In the genomic region with DNA sequence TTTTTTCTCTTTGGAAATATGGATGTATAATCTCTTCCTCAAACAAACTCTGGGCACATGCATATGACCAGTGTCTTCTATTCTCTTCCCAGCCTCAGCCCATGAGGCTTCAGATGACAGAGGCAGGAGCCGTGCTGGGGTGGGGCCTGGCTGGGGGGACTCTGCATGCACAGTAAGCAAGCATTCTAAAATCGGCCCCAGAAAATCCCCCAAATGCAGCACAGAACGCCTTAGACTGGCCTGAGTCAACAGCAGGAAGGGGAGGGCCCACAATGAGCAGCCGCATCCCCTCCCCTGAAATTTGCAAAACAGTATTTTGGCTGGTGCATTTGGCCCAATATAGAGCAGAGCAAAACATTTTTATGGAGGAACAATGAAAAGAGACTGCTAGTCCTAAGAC, we compare ENCODE assay signal across 8 cellular contexts. TPM values are rescaled to one million over a fixed set of nuclear protein-coding genes. Genes with fewer than 3 reads are reported as not detected.
DNase-seq lines count a peak whose midpoint lies in the region; ATAC-seq, FAIRE-seq and TF ChIP-seq lines count a peak whose summit lies in the region.

No MANE protein-coding gene starts in this region.

- peaks cover 96% of the 10 kb centered on the region for H3K79me2 ChIP-seq in DOHH2 (ENCODE audit: control insufficient read depth, low read length)

- peaks cover 99% of the 10 kb centered on the region for H3K4me1 ChIP-seq in DOHH2 (ENCODE audit: control insufficient read depth, low read length)
- peaks cover 50 to 86% of the 10 kb centered on the region in 2 donors for H3K4me1 ChIP-seq in naive thymus-derived CD4-positive, alpha-beta T cell (ENCODE audit: control insufficient read depth in 2 of 2, insufficient read depth in 2 of 2, low read length in 2 of 2)

- no peaks in the 10 kb centered on the region for H3K27me3 ChIP-seq in DOHH2 (ENCODE audit: control insufficient read depth, low read length)
- no peaks in the 10 kb centered on the region for H3K27me3 ChIP-seq in naive thymus-derived CD4-positive, alpha-beta T cell (ENCODE audit: control insufficient read depth in 2 of 2, insufficient read depth in 2 of 2, low read length in 2 of 2)

- TF ChIP-seq CTCF in DOHH2 (IDR thresholded peaks at IDR 0.05; ENCODE audit: low read depth, low read length, poor library complexity, severe bottlenecking): no peak
- TF ChIP-seq CTCF in mesothelial cell of epicardium (IDR thresholded peaks at IDR 0.05; ENCODE audit: unreplicated experiment): no peak
- no peak for TF ChIP-seq CTCF in nephron progenitor cell (IDR thresholded peaks at IDR 0.05)

- H3K36me3 ChIP-seq in DOHH2 (ENCODE audit: control insufficient read depth, low read length): peaks cover 87% of the 10 kb centered on the region
- H3K36me3 ChIP-seq in naive thymus-derived CD4-positive, alpha-beta T cell (ENCODE audit: control insufficient read depth in 2 of 3, insufficient read depth in 3 of 3, low read length in 3 of 3): peaks cover under 1 to 37% (median 7%) of the 10 kb centered on the region in 3 experiments

- no peaks in the 10 kb centered on the region for H3K9me2 ChIP-seq in DOHH2 (replicated peaks; ENCODE audit: control insufficient read depth, low read length)

- peak; percentile 59 for ATAC-seq in HG03095 (IDR thresholded peaks at IDR 0.05; ENCODE audit: unreplicated experiment)
- peak; percentile 74 for ATAC-seq in naive thymus-derived CD4-positive, alpha-beta T cell

- H3K4me2 ChIP-seq in DOHH2 (ENCODE audit: low read length): peak overlapping the region; percentile 82

- H3K4me3 ChIP-seq in DOHH2 (ENCODE audit: low read length): peak overlapping the region; percentile 68
- H3K4me3 ChIP-seq in naive thymus-derived CD4-positive, alpha-beta T cell (ENCODE audit: low read length): peak overlapping the region; percentile 16

- peaks cover 76 to 100% (median 97%) of the 10 kb centered on the region in 7 donors for H3K4me1 Mint-ChIP-seq in naive thymus-derived CD4-positive, alpha-beta T cell
- peaks cover 25% of the 10 kb centered on the region for H3K4me1 Mint-ChIP-seq in mesothelial cell of epicardium
- peaks cover 38% of the 10 kb centered on the region for H3K4me1 Mint-ChIP-seq in nephron progenitor cell

- POLR2A ChIA-PET in naive thymus-derived CD4-positive, alpha-beta T cell (lab: Charles Lee): interaction anchor here (1.2 to 3.4 kb wide), 4 partner anchors 13 to 58 kb away, joined by 3 to 19 read pairs (median 8); no protein-coding TSS in a partner anchor

- no peaks in the 10 kb centered on the region; the same call in 1 of the 2 replicates for H4K20me1 ChIP-seq in DOHH2 (ENCODE audit: control insufficient read depth, insufficient read depth, low read depth, low read length)

- peak overlapping the region; percentile 84 to 100 (median 99) for H3K27ac Mint-ChIP-seq in naive thymus-derived CD4-positive, alpha-beta T cell
- H3K27ac Mint-ChIP-seq in mesothelial cell of epicardium (no peak overlapping the region), nephron progenitor cell (no peak overlapping the region)

- no peak for FAIRE-seq in H54 (lab: Jason Lieb, UNC)

- H3F3A ChIP-seq in DOHH2 (ENCODE audit: control insufficient read depth, insufficient read depth): peaks cover 10% of the 10 kb centered on the region

- TF ChIP-seq POLR2A in H54 (IDR thresholded peaks at IDR 0.05; ENCODE audit: low read depth, low read length): no peak

- CTCF ChIA-PET in naive thymus-derived CD4-positive, alpha-beta T cell (lab: Charles Lee): interaction anchor here (1.3 kb wide), 1 partner anchor 10 kb away, joined by 6 read pairs; no protein-coding TSS in a partner anchor

- H3K36me3 Mint-ChIP-seq in naive thymus-derived CD4-positive, alpha-beta T cell: peaks cover 11 to 38% (median 13%) of the 10 kb centered on the region in 5 donors
- H3K36me3 Mint-ChIP-seq in mesothelial cell of epicardium (no peaks in the 10 kb centered on the region), nephron progenitor cell (ENCODE audit: low read depth) (no peaks in the 10 kb centered on the region)

- intact Hi-C loops in naive thymus-derived CD4-positive, alpha-beta T cell (cut with micrococcal nuclease): loop anchor here (1.0 kb wide), 2 partner anchors 12 to 16 kb away; no protein-coding TSS in a partner anchor

- H3K9me3 Mint-ChIP-seq in naive thymus-derived CD4-positive, alpha-beta T cell: peaks cover 0 to 2% (median 0%) of the 10 kb centered on the region in 11 donors
- no peaks in the 10 kb centered on the region for H3K9me3 Mint-ChIP-seq in mesothelial cell of epicardium
- H3K9me3 Mint-ChIP-seq in nephron progenitor cell: no peaks in the 10 kb centered on the region

- H3K9me3 ChIP-seq in DOHH2 (ENCODE audit: control insufficient read depth, insufficient read depth, low read length): no peaks in the 10 kb centered on the region
- H3K9me3 ChIP-seq in naive thymus-derived CD4-positive, alpha-beta T cell (ENCODE audit: control insufficient read depth in 2 of 3, low read length in 3 of 3): no peaks in the 10 kb centered on the region

- peak overlapping the region; percentile 56 to 89 (median 74) for H3K4me3 Mint-ChIP-seq in naive thymus-derived CD4-positive, alpha-beta T cell
- no peak overlapping the region for H3K4me3 Mint-ChIP-seq in mesothelial cell of epicardium
- H3K4me3 Mint-ChIP-seq in nephron progenitor cell: no peak overlapping the region

- DNase-seq in activated effector memory CD4-positive, alpha-beta T cell treated with anti-CD3 and anti-CD28 coated beads, Interleukin-2, amount 50 U/mL, for 16 hours: peak; percentile 84
- peak in 8 of 9 donors; percentile 37 to 92 (median 66) for DNase-seq in naive thymus-derived CD4-positive, alpha-beta T cell
- DNase-seq in mesothelial cell of epicardium (ENCODE audit: low spot score in 2 of 2, unreplicated experiment in 2 of 2): no peak
- no peak for DNase-seq in NCI-H2107 (lab: John Stamatoyannopoulos, UW)
- no peak for DNase-seq in H54 (ENCODE audit: insufficient read length, low spot score)
- DNase-seq in nephron progenitor cell: no peak

- H3K27me3 Mint-ChIP-seq in naive thymus-derived CD4-positive, alpha-beta T cell: no peaks in the 10 kb centered on the region
- no peaks in the 10 kb centered on the region for H3K27me3 Mint-ChIP-seq in mesothelial cell of epicardium (ENCODE audit: low read depth)
- H3K27me3 Mint-ChIP-seq in nephron progenitor cell (ENCODE audit: low read depth, poor library complexity): peaks cover 9% of the 10 kb centered on the region

- H3K27ac ChIP-seq in DOHH2 (ENCODE audit: low read depth, low read length): peak overlapping the region; percentile 91
- H3K27ac ChIP-seq in naive thymus-derived CD4-positive, alpha-beta T cell (ENCODE audit: low read depth, low read length): peak overlapping the region; percentile 86

RNA-seq across cellular contexts. Expression of a gene that starts 47.8 kb away (rescaled TPM):
- total RNA-seq in naive thymus-derived CD4-positive, alpha-beta T cell: 100 to 1,000 TPM in 4 of 5 experiments, 10 to 100 TPM in 1; 51.7 to 429 (median 199) TPM
- 10 to 100 TPM; 81.0 to 86.8 TPM for polyA plus RNA-seq in naive thymus-derived CD4-positive, alpha-beta T cell
- 19.7 to 21.2 TPM (median 21.0 TPM) in 3 replicates for total RNA-seq in mesothelial cell of epicardium

Comparison
In these comparisons a context has a peak if more than half of its experiments do, and no peak if none do; other contexts are left out.
1. DNase-seq: peak in activated effector memory CD4-positive, alpha-beta T cell treated with anti-CD3 and anti-CD28 coated beads, Interleukin-2, amount 50 U/mL, for 16 hours (single experiment) and naive thymus-derived CD4-positive, alpha-beta T cell (8 of 9); none in mesothelial cell of epicardium (0 of 2), NCI-H2107 (single experiment), H54 (single experiment) and nephron progenitor cell (single experiment).
2. H3K27ac Mint-ChIP-seq: peak in naive thymus-derived CD4-positive, alpha-beta T cell (9 of 9); none in mesothelial cell of epicardium (single experiment) and nephron progenitor cell (single experiment).
3. H3K4me3 Mint-ChIP-seq: peak in naive thymus-derived CD4-positive, alpha-beta T cell (10 of 10); none in mesothelial cell of epicardium (single experiment) and nephron progenitor cell (single experiment).